16 cellular contexts compared by ENCODE assay signal in genomic region chr1:168861421-168862023, GRCh38.
"Had no signal": no experiment of that assay in that cellular context is flagged by ENCODE, and none has a peak within 500 bp of the region (broad histone marks: within the 10 kb centered on the region; RNA-seq: fewer than 3 reads in every experiment).

No MANE protein-coding gene starts in this region.

- H3K27ac Mint-ChIP-seq: activated T-cell treated with anti-CD3 and anti-CD28 coated beads, Interleukin-2, amount 50 U/mL, for 72 hours; dendritic cell treated with granulocyte-macrophage colony-stimulating factor and Interleukin-4, amounts not matched to agents 40 ng/mL and 50 ng/mL, for 4 days had no signal

- H3K27me3 ChIP-seq: esophagus muscularis mucosa, tibial artery had no signal

- ATAC-seq: activated T-cell treated with anti-CD3 and anti-CD28 coated beads, Interleukin-2, amount 50 U/mL, for 72 hours had no signal

- H3K4me3 ChIP-seq: esophagus muscularis mucosa, tibial artery had no signal

- H3K27me3 Mint-ChIP-seq: dendritic cell treated with granulocyte-macrophage colony-stimulating factor and Interleukin-4, amounts not matched to agents 40 ng/mL and 50 ng/mL, for 4 days had no signal

- H3K4me3 Mint-ChIP-seq: activated T-cell treated with anti-CD3 and anti-CD28 coated beads, Interleukin-2, amount 50 U/mL, for 72 hours; dendritic cell treated with granulocyte-macrophage colony-stimulating factor and Interleukin-4, amounts not matched to agents 40 ng/mL and 50 ng/mL, for 4 days; nephron progenitor cell had no signal

- H3K27ac ChIP-seq: esophagus muscularis mucosa, tibial artery, WERI-Rb-1 had no signal

- DNase-seq: activated CD4-positive, alpha-beta T cell treated with anti-CD3 and anti-CD28 coated beads, Interleukin-2, amount 50 U/mL, for 4 hours; activated effector memory CD4-positive, alpha-beta T cell treated with anti-CD3 and anti-CD28 coated beads, Interleukin-2, amount 50 U/mL, for 16 hours; activated naive CD4-positive, alpha-beta T cell treated with anti-CD3 and anti-CD28 coated beads, Interleukin-2, amount 50 U/mL, for 16 hours; activated T-cell treated with anti-CD3 and anti-CD28 coated beads, Interleukin-2, amount 50 U/mL, for 72 hours; aorta; effector memory CD4-positive, alpha-beta T cell; midbrain; nephron progenitor cell; nucleus accumbens; retina; stimulated activated CD4-positive, alpha-beta T cell treated with anti-CD3 and anti-CD28 coated beads, Interleukin-2, amount 100 ng/mL, for 24 hours; stimulated activated naive CD4-positive, alpha-beta T cell treated with Interleukin-2 at 50 U/mL for 16 hours; tibial artery; WERI-Rb-1 had no signal

- H3K9me3 ChIP-seq: tibial artery had no signal

- H3K36me3 ChIP-seq: esophagus muscularis mucosa, tibial artery, WERI-Rb-1 had no signal
